ENCODE assay signal across 10 cellular contexts in genomic region chr10:133042816-133043215, GRCh38. TPM values are rescaled to one million over a fixed set of nuclear protein-coding genes. Genes with fewer than 3 reads are reported as not detected.
"Had no signal": no experiment of that assay in that cellular context is flagged by ENCODE, and none has a peak within 500 bp of the region (broad histone marks: within the 10 kb centered on the region; RNA-seq: fewer than 3 reads in every experiment).

No MANE protein-coding gene starts in this region.

- H3K4me1 ChIP-seq: HAP-1 had no signal

- H3K36me3 ChIP-seq: HAP-1 had no signal

- DNase-seq: GM23248, GOT3, H7, H9, HCEC 1CT, HFFc6 had no signal

- ATAC-seq: GM23338, HCT116 had no signal

- H3K27ac ChIP-seq: GM23248 had no signal

- H3K9ac ChIP-seq: GM23248 had no signal

- H2AFZ ChIP-seq: GM23248, GM23338 had no signal

- H3K9me3 ChIP-seq: HAP-1 had no signal

- H3K4me2 ChIP-seq: GM23338 had no signal

- H3K4me3 ChIP-seq: GM23248, GM23338, HAP-1 had no signal

RNA-seq across cellular contexts. Expression of gene ADGRA1, which starts 44.9 kb away (rescaled TPM):
- total RNA-seq: GM23248, H4, HFFc6 had no signal
- polyA plus RNA-seq: GM23248 had no signal
